8 cellular contexts compared by ENCODE assay signal in the genomic region with DNA sequence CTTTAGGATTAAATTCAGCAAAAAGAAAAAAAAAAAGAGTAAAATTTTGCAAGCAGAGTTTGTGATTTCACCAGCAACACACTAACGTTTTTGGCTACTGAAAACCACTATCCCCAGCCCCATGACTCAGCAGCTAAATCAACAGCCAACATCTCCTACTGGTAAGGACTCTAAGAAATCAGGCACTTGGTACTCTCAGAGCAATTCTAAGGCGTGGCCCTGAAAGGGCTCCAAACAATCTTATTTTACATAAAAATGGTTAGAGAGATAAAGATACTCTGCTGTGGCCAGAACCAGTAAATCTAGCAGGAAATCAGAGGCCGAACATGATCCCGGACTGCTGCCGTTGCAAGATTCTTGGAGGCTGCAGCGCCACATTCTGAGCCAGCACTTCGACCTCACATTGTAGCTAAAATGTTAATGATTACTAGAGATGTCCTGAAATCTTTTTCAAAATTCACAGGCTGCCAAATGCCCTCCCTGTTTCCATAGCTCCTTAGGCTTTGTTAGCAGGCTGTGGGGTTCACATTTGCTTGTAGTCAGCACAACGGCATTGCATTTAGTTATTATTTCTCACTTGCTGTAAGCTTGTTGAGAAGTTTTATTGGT. TPM values are rescaled to one million over a fixed set of nuclear protein-coding genes. Genes with fewer than 3 reads are reported as not detected.
DNase-seq lines count a peak whose midpoint lies in the region; ATAC-seq and TF ChIP-seq lines count a peak whose summit lies in the region.

No MANE protein-coding gene starts in this region.

- no peak overlapping the region for H2AFZ ChIP-seq in OCI-LY1 (ENCODE audit: low read length)

- DNase-seq in stimulated activated CD4-positive, alpha-beta T cell treated with anti-CD3 and anti-CD28 coated beads, Interleukin-2, amount 100 ng/mL, for 4 hours (ENCODE audit: low read depth), result peak; percentile 49
- DNase-seq in stimulated activated CD4-positive, alpha-beta T cell treated with anti-CD3 and anti-CD28 coated beads, Interleukin-4, amount 100 ng/mL, for 1 hour, result no peak
- no peak for DNase-seq in 8988T

- H3K4me3 ChIP-seq in OCI-LY1 (ENCODE audit: low read depth, low read length, poor library complexity, severe bottlenecking) (peak overlapping the region; percentile 93), iPS-18a (ENCODE audit: low read length) (peak overlapping the region; percentile 91), skeletal muscle tissue (ENCODE audit: low read length in 3 of 3) (no peak overlapping the region)

- H3K79me2 ChIP-seq in OCI-LY1 (ENCODE audit: insufficient read depth, low read length), result peaks cover 33% of the 10 kb centered on the region

- H3K9ac ChIP-seq in OCI-LY1 (ENCODE audit: low read length) (peak overlapping the region; percentile 96; the same call in 1 of the 2 replicates), iPS-18a (ENCODE audit: low read length) (peak overlapping the region; percentile 96), skeletal muscle tissue (ENCODE audit: low read depth in 1 of 3, low read length in 3 of 3) (peak overlapping the region in 1 of 3 donors; percentile 65)

- ATAC-seq in HG02759 (IDR thresholded peaks at IDR 0.05; ENCODE audit: unreplicated experiment), result no peak

- peaks cover 36% of the 10 kb centered on the region for H3K36me3 ChIP-seq in OCI-LY1 (ENCODE audit: insufficient read depth, low read length)
- peaks cover 12% of the 10 kb centered on the region for H3K36me3 ChIP-seq in iPS-18a (ENCODE audit: control insufficient read depth, low read depth, low read length)
- no peaks in the 10 kb centered on the region for H3K36me3 ChIP-seq in skeletal muscle tissue (ENCODE audit: control insufficient read depth in 3 of 3, insufficient read depth in 3 of 3, low read length in 3 of 3)

- H3K4me1 ChIP-seq in OCI-LY1 (ENCODE audit: insufficient read depth, low read length, severe bottlenecking) (peaks cover 35% of the 10 kb centered on the region), iPS-18a (ENCODE audit: control insufficient read depth, low read depth, low read length) (peaks cover 26% of the 10 kb centered on the region), skeletal muscle tissue (ENCODE audit: control insufficient read depth in 3 of 3, insufficient read depth in 3 of 3, low read length in 3 of 3) (peaks cover 21 to 28% (median 26%) of the 10 kb centered on the region in 3 donors)

- H3K9me3 ChIP-seq in OCI-LY1 (ENCODE audit: low read length), result no peaks in the 10 kb centered on the region
- no peaks in the 10 kb centered on the region for H3K9me3 ChIP-seq in iPS-18a (ENCODE audit: control insufficient read depth, low read depth, low read length)
- no peaks in the 10 kb centered on the region for H3K9me3 ChIP-seq in skeletal muscle tissue (ENCODE audit: control insufficient read depth in 3 of 3, low read length in 3 of 3)

- H3K4me2 ChIP-seq in OCI-LY1 (ENCODE audit: low read length), result peak overlapping the region; percentile 82

- H3K27me3 ChIP-seq in OCI-LY1 (ENCODE audit: insufficient read depth, low read length) (no peaks in the 10 kb centered on the region), iPS-18a (ENCODE audit: control insufficient read depth, insufficient read depth, low read length) (peaks cover 13% of the 10 kb centered on the region), skeletal muscle tissue (ENCODE audit: control insufficient read depth in 3 of 3, insufficient read depth in 3 of 3, low read length in 3 of 3) (no peaks in the 10 kb centered on the region)

- H3K27ac ChIP-seq in OCI-LY1 (ENCODE audit: low read depth, low read length, poor library complexity, severe bottlenecking), result peak overlapping the region; percentile 77
- peak overlapping the region; percentile 85 for H3K27ac ChIP-seq in angular gyrus (ENCODE audit: low read depth, low read length)
- peak overlapping the region; percentile 40 for H3K27ac ChIP-seq in iPS-18a (ENCODE audit: low read length)
- peak overlapping the region; percentile 99 for H3K27ac ChIP-seq in skeletal muscle tissue (ENCODE audit: low read depth, low read length)

- no peaks in the 10 kb centered on the region for H3K9me2 ChIP-seq in OCI-LY1 (ENCODE audit: low read depth, low read length)

- H4K20me1 ChIP-seq in OCI-LY1 (ENCODE audit: insufficient read depth, low read length), result peaks cover 6% of the 10 kb centered on the region; the same call in 1 of the 2 replicates

- peaks cover 6% of the 10 kb centered on the region for H3F3A ChIP-seq in OCI-LY1 (ENCODE audit: insufficient read depth, low read length)

- no peak for TF ChIP-seq CTCF in OCI-LY1 (IDR thresholded peaks at IDR 0.05; ENCODE audit: low read length)

RNA-seq across cellular contexts. Expression of a gene that starts 1.7 kb away (rescaled TPM):
- 320 TPM for total RNA-seq in skeletal muscle tissue

Comparison
In these comparisons a context has a peak if more than half of its experiments do, and no peak if none do; other contexts are left out.
1. H3K27ac ChIP-seq: peak in every context shown above with its lines; median percentile 99 in skeletal muscle tissue; 85 in angular gyrus; 77 in OCI-LY1; 40 in iPS-18a.
2. H3K4me3 ChIP-seq: peak in OCI-LY1 (single experiment) and iPS-18a (single experiment); none in skeletal muscle tissue (0 of 3).